Comparison of ENCODE assay signal across 9 cellular contexts in the genomic region with DNA sequence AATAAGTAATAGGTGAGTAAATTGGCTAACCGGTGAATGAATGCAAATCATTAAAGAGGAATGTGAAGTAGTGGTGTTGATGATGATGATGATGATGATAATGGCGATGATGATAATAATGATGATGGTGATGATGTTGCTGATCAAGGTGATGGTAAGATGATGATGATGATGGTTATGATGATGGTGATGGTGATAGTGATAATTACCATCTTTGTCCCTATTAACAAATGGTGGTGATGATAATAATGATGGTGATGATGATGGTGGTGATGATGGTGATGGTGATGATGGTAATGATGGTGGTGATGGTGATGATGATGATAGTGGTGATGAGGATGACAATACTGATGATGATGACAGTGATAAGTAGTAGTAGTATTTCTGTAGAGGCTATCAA.
"Had no signal": no experiment of that assay in that cellular context is flagged by ENCODE, and none has a peak within 500 bp of the region (broad histone marks: within the 10 kb centered on the region; RNA-seq: fewer than 3 reads in every experiment).

No MANE protein-coding gene starts in this region.

- ATAC-seq: GM23338, HCT116 had no signal

- H3K27ac Mint-ChIP-seq: GM23338, IgD-negative memory B cell had no signal

- H3K4me3 ChIP-seq: GM23338, HAP-1 had no signal

- H3K4me1 ChIP-seq: HAP-1 had no signal

- H3K9me3 ChIP-seq: HAP-1 had no signal

- H3K36me3 Mint-ChIP-seq: IgD-negative memory B cell had no signal

- H3K36me3 ChIP-seq: HAP-1 had no signal

- H3K27me3 Mint-ChIP-seq: IgD-negative memory B cell had no signal

- H3K4me1 Mint-ChIP-seq: GM23338, IgD-negative memory B cell had no signal

- H3K4me3 Mint-ChIP-seq: GM23338, IgD-negative memory B cell had no signal

- H3K27ac ChIP-seq: HL-60, KMS-11 had no signal

- DNase-seq: H7, Karpas-422, KBM-7 had no signal
